Comparison of ENCODE assay signal across 34 cellular contexts in the genomic region with DNA sequence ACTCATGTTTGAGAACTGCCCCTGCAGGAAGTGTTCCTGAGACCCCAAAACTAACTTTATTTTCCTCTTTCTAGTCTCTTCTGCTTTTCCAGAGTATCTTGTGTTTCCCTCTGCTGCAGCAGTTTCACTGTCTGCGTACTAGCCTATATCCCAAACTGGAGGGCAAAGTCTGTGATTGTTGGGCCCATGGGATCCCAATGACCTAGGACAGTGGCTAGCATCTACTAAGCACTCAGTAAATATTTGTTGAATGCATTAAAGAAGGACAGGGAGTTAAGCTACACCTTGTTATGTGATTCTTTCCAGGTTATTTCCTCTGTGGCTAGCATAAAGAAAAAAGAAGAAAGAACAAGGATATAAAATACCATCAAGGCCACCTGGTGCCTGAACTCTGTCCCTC.
"Had no signal": no experiment of that assay in that cellular context is flagged by ENCODE, and none has a peak within 500 bp of the region (broad histone marks: within the 10 kb centered on the region; RNA-seq: fewer than 3 reads in every experiment).

No MANE protein-coding gene starts in this region.

- H3K27ac Mint-ChIP-seq: activated B cell treated with CpG ODN at 0.5 μM for 24 hours; activated CD4-positive, alpha-beta memory T cell treated with anti-CD3 and anti-CD28 coated beads for 36 hours; activated naive CD4-positive, alpha-beta T cell treated with anti-CD3 and anti-CD28 coated beads for 36 hours; activated naive CD4-positive, alpha-beta T cell treated with anti-CD3 and anti-CD28 coated beads, Interleukin-2, amount 50 U/mL, for 72 hours; activated T-helper 1 cell treated with anti-CD3 and anti-CD28 coated beads, Interleukin-12 subunit alpha, Interleukin-12 subunit beta, Interleukin-2, Interleukin-4 antibody, amounts not matched to agents 30 ng/mL and 10 ng/mL and 1 ng/mL, durations not matched to agents 14 hours and 24 hours and 36 hours had no signal

- H3K36me3 Mint-ChIP-seq: activated CD4-positive, alpha-beta memory T cell treated with anti-CD3 and anti-CD28 coated beads for 36 hours; activated naive CD4-positive, alpha-beta T cell treated with anti-CD3 and anti-CD28 coated beads, Interleukin-2, amount 50 U/mL, for 72 hours had no signal

- FAIRE-seq: RCC 7860 had no signal

- H3K4me3 ChIP-seq: adrenal gland, PC-9 had no signal

- H3K27ac ChIP-seq: adrenal gland, brain microvascular endothelial cell, PC-9, RWPE1, VCaP had no signal

- H3K36me3 ChIP-seq: adrenal gland, brain microvascular endothelial cell had no signal

- H3K4me1 Mint-ChIP-seq: activated B cell treated with CpG ODN at 0.5 μM for 24 hours had no signal

- ATAC-seq: activated naive CD4-positive, alpha-beta T cell treated with anti-CD3 and anti-CD28 coated beads, Interleukin-2, amount 50 U/mL, for 72 hours; activated T-cell treated with anti-CD3 and anti-CD28 coated beads, Interleukin-2, amount 50 U/mL, for 4 hours; Right ventricle myocardium inferior had no signal

- H3K4me2 ChIP-seq: PC-9 had no signal

- H3K9me3 ChIP-seq: adrenal gland had no signal

- H2AFZ ChIP-seq: PC-9 had no signal

- DNase-seq: activated B cell treated with CpG ODN at 0.5 μM for 24 hours; activated CD4-positive, alpha-beta memory T cell treated with anti-CD3 and anti-CD28 coated beads for 36 hours; activated CD4-positive, alpha-beta T cell treated with anti-CD3 and anti-CD28 coated beads for 4 hours; activated CD4-positive, alpha-beta T cell treated with anti-CD3 and anti-CD28 coated beads, Interleukin-2, amount 50 U/mL, for 1 hour; activated CD4-positive, CD25-positive, alpha-beta regulatory T cell treated with anti-CD3 and anti-CD28 coated beads, Interleukin-2, amount 50 U/mL, for 72 hours; activated CD8-positive, alpha-beta memory T cell treated with anti-CD3 and anti-CD28 coated beads, Interleukin-2, amount 50 U/mL, for 4 hours; activated gamma-delta T cell treated with Interleukin-2 at 50 U/mL for 16 hours; activated naive CD4-positive, alpha-beta T cell treated with anti-CD3 and anti-CD28 coated beads for 36 hours; activated T-cell treated with anti-CD3 and anti-CD28 coated beads for 4 hours; activated T-cell treated with anti-CD3 and anti-CD28 coated beads, Interleukin-2, amount 50 U/mL, for 4 hours; adrenal gland; anterior cingulate cortex; brain microvascular endothelial cell; Karpas-422; KBM-7; NCI-H1105; NCI-H1417 treated with DMSO at 0.1 percent for 48 hours; NCI-H187 treated with DMSO at 0.1 percent for 48 hours; NCI-H2081; NCI-H2171 treated with DMSO at 0.1 percent for 48 hours; NCI-H2227 treated with DMSO at 0.1 percent for 48 hours; NCI-H446; NCI-H510A treated with DMSO at 0.1 percent for 48 hours; PC-9; SW 1271; T-helper 1 cell; T-helper 2 cell; T-helper 9 cell had no signal

- H3K27me3 ChIP-seq: adrenal gland, brain microvascular endothelial cell had no signal

- H3K9me3 Mint-ChIP-seq: activated B cell treated with CpG ODN at 0.5 μM for 24 hours; activated CD4-positive, alpha-beta memory T cell treated with anti-CD3 and anti-CD28 coated beads for 36 hours; activated naive CD4-positive, alpha-beta T cell treated with anti-CD3 and anti-CD28 coated beads for 36 hours; activated T-cell treated with anti-CD3 and anti-CD28 coated beads, Interleukin-2, amount 50 U/mL, for 4 hours; activated T-helper 1 cell treated with anti-CD3 and anti-CD28 coated beads, Interleukin-12 subunit alpha, Interleukin-12 subunit beta, Interleukin-2, Interleukin-4 antibody, amounts not matched to agents 30 ng/mL and 10 ng/mL and 1 ng/mL, durations not matched to agents 14 hours and 24 hours and 36 hours had no signal

- H3K4me1 ChIP-seq: adrenal gland had no signal

- H3K4me3 Mint-ChIP-seq: activated B cell treated with CpG ODN at 0.5 μM for 24 hours; activated CD4-positive, alpha-beta memory T cell treated with anti-CD3 and anti-CD28 coated beads for 36 hours; activated naive CD4-positive, alpha-beta T cell treated with anti-CD3 and anti-CD28 coated beads for 36 hours; activated T-cell treated with anti-CD3 and anti-CD28 coated beads, Interleukin-2, amount 50 U/mL, for 4 hours; activated T-helper 1 cell treated with anti-CD3 and anti-CD28 coated beads, Interleukin-12 subunit alpha, Interleukin-12 subunit beta, Interleukin-2, Interleukin-4 antibody, amounts not matched to agents 30 ng/mL and 10 ng/mL and 1 ng/mL, durations not matched to agents 14 hours and 24 hours and 36 hours had no signal
